In the genomic region with DNA sequence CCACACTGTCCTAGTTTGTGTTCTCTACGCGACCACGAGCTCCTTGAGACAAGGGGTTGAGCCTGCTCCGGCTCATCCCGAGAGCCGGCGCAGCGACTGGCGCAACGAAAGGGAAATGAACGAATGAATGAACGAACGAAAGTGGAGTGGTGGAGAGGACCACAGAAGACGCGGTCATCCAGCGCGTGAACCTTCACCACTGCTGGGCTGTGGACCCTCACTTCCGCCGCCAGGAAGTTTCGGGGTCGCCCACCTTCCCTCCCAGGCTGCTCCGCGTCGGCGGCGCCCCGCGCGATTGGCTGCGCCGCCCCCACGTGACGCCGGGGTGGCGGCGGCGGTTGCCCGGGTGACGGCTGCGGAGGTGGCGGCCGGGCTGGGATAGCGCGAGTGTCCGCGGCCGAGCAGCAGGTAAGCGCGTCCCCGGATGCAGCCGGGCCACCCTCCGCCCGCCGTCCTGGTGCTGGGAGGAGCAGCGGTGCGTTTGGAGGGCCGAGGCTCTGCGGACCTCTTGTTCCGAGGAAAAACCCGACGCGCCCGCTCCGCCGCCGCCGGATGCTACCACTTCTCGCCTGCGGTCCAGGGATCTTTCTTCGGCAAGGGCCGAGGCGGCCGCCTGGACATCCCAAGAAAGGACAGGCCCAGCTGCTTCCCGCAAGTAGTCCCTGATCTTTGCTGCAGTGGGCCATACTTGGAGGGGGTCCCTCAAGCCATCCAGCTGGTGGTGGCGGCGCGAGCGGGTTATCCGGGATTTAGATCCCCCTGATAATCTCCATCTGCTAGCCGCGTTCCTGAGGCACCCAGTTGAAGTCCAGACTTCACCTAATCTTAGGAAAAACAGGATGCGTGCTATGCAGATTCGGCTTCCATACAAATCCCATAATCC, we compare ENCODE assay signal across 8 cellular contexts. TPM values are rescaled to one million over a fixed set of nuclear protein-coding genes. Genes with fewer than 3 reads are reported as not detected.
A peak's percentile ranks its signal among the peaks of the same experiment; 100 is the strongest.
DNase-seq lines count a peak whose midpoint lies in the region; ATAC-seq and TF ChIP-seq lines count a peak whose summit lies in the region.

A gene with protein sequence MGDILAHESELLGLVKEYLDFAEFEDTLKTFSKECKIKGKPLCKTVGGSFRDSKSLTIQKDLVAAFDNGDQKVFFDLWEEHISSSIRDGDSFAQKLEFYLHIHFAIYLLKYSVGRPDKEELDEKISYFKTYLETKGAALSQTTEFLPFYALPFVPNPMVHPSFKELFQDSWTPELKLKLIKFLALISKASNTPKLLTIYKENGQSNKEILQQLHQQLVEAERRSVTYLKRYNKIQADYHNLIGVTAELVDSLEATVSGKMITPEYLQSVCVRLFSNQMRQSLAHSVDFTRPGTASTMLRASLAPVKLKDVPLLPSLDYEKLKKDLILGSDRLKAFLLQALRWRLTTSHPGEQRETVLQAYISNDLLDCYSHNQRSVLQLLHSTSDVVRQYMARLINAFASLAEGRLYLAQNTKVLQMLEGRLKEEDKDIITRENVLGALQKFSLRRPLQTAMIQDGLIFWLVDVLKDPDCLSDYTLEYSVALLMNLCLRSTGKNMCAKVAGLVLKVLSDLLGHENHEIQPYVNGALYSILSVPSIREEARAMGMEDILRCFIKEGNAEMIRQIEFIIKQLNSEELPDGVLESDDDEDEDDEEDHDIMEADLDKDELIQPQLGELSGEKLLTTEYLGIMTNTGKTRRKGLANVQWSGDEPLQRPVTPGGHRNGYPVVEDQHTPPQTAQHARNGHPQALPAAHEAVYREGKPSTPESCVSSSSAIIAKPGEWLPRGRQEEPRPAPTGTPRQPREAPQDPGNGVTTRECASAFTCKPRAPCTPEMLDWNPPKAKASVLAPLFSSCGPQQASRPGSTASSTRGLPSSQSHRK (plus strand): TSS at position 341 of the 883 bp plus-strand sequence. CDS start 7,608 bp downstream, outside the sequence.

- peak within 1 kb of the TSS; percentile 68 for H3K27ac Mint-ChIP-seq in T-helper 17 cell

- H3K9me3 ChIP-seq in T-helper 17 cell (ENCODE audit: control insufficient read depth, low read length, poor library complexity, severe bottlenecking) (no peaks in the 10 kb centered on the region), psoas muscle (no peaks in the 10 kb centered on the region)

- H3K27me3 Mint-ChIP-seq in T-helper 17 cell = peaks cover 34% of the 10 kb centered on the region

- H3K4me1 Mint-ChIP-seq in T-helper 17 cell = peaks cover 14% of the 10 kb centered on the region

- peak; percentile 90 for TF ChIP-seq POLR2A in GM15510 (IDR thresholded peaks at IDR 0.05; ENCODE audit: borderline replicate concordance, extremely low read depth, insufficient read length)

- H3K27ac ChIP-seq in psoas muscle (peak within 1 kb of the TSS; percentile 30), urinary bladder (ENCODE audit: low read depth) (no peak within 1 kb of the TSS)

- H3K4me1 ChIP-seq in psoas muscle (peaks cover 6% of the 10 kb centered on the region), urinary bladder (ENCODE audit: insufficient read depth) (no peaks in the 10 kb centered on the region)

- ATAC-seq in HG02623 (IDR thresholded peaks at IDR 0.05; ENCODE audit: unreplicated experiment) = peak; percentile 94
- peak; percentile 95 for ATAC-seq in T-helper 17 cell
- ATAC-seq in left ventricle myocardium superior = peak; percentile 99
- ATAC-seq in psoas muscle = peak; percentile 95 to 99 (median 98)

- no peak for TF ChIP-seq CTCF in psoas muscle (IDR thresholded peaks at IDR 0.05)

- peak within 1 kb of the TSS; percentile 94 for H3K4me3 Mint-ChIP-seq in T-helper 17 cell

- no peaks in the 10 kb centered on the region for H3K27me3 ChIP-seq in psoas muscle (ENCODE audit: insufficient read depth in 3 of 3, low read length in 2 of 3)

- peaks cover 2% of the 10 kb centered on the region for H3K36me3 Mint-ChIP-seq in T-helper 17 cell (ENCODE audit: low read depth)

- DNase-seq in NCI-H1092 treated with DMSO at 0.1 percent for 48 hours (lab: John Stamatoyannopoulos, UW) (peak; percentile 70), T-helper 17 cell (peak; percentile 55 to 64 (median 56)), amygdala (lab: John Stamatoyannopoulos, UW) (peak in 48 of 56 donors; percentile 16 to 83 (median 58)), left ventricle myocardium superior (peak; percentile 88), psoas muscle (peak; percentile 75 to 83)

- peak within 1 kb of the TSS; percentile 97 for H3K4me3 ChIP-seq in psoas muscle
- H3K4me3 ChIP-seq in urinary bladder (ENCODE audit: low read depth, low read length) = peak within 1 kb of the TSS; percentile 78

- intact Hi-C loops in left ventricle myocardium superior (cut with micrococcal nuclease) (no loop called here), psoas muscle (cut with DNase I) (loop anchor here in 1 of 2 donors (10.0 kb wide), 1 partner anchor 94 kb away; no protein-coding TSS in a partner anchor)

- no peaks in the 10 kb centered on the region for H3K36me3 ChIP-seq in psoas muscle (ENCODE audit: insufficient read depth in 1 of 2, low read depth in 1 of 2)
- no peaks in the 10 kb centered on the region for H3K36me3 ChIP-seq in urinary bladder (ENCODE audit: insufficient read depth)

- WGBS in psoas muscle, 3 donors = 0 to 1% (median 1%) methylated on average over 63 to 83 of the region's 83 CpGs
- WGBS in urinary bladder = under 1% methylated on average over 83 of the region's 83 CpGs

RNA-seq across cellular contexts. Expression of the gene that starts here (rescaled TPM):
- total RNA-seq in T-helper 17 cell = under 1 TPM; 0.37 to 0.73 TPM
- total RNA-seq in left ventricle myocardium superior = 2.3 TPM
- total RNA-seq in psoas muscle = 10 to 100 TPM in 1 of 4 donors, 1 to 10 TPM in 3; 1.4 to 18.4 (median 2.6) TPM
- 1 to 10 TPM; 2.1 to 2.3 (median 2.2) TPM for polyA plus RNA-seq in psoas muscle
- total RNA-seq in urinary bladder = 25.9 TPM
- polyA plus RNA-seq in urinary bladder = 13.5 TPM

Comparison
In these comparisons a context has a peak if more than half of its experiments do, and no peak if none do; other contexts are left out.
1. Peak in DNase-seq and ATAC-seq in T-helper 17 cell; RNA of the gene not detected or under 1 TPM.